In the genomic region with DNA sequence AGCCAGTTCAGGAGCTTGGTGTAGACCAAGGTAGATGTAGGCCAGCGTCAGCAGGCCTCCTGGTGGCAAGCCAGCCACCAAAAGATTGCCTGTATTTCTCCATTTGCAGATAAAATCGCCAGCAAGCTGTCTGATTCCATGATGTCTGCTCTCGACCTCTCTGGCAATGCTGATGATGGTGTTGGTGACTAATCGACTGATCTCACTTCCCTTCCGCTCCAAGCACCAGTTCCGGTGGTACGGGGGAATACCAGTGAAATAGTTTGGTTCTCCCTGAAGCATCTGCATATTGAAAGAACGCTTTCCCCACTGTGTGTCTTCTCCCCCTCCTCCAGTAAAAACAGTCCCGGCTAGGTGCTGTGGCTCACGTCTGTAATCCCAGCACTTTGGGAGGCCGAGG, we compare ENCODE assay signal across 23 cellular contexts.
"Had no signal": no experiment of that assay in that cellular context is flagged by ENCODE, and none has a peak within 500 bp of the region (broad histone marks: within the 10 kb centered on the region; RNA-seq: fewer than 3 reads in every experiment).

No MANE protein-coding gene starts in this region.

- H2AFZ ChIP-seq: hepatocyte, neural progenitor cell, parathyroid adenoma had no signal

- H3K9ac ChIP-seq: neural progenitor cell, parathyroid adenoma had no signal

- H3K79me2 ChIP-seq: hepatocyte, parathyroid adenoma had no signal

- H3K36me3 ChIP-seq: neural progenitor cell, prostate gland, uterus had no signal

- H3K4me1 ChIP-seq: foreskin keratinocyte, neural progenitor cell, parathyroid adenoma, prostate gland, right lobe of liver, suprapubic skin, thyroid gland, upper lobe of left lung, uterus had no signal

- H3K4me3 ChIP-seq: hepatocyte, neural progenitor cell, prostate gland, right lobe of liver, suprapubic skin, thyroid gland, upper lobe of left lung, uterus had no signal

- H3K27ac Mint-ChIP-seq: dendritic cell treated with granulocyte-macrophage colony-stimulating factor and Interleukin-4, amounts not matched to agents 40 ng/mL and 50 ng/mL, for 4 days; natural killer cell treated with Interleukin-12 subunit alpha and Interleukin-12 subunit beta and Interleukin-15 and Interleukin-18, amount 100 ng/mL, for 72 hours; neural progenitor cell; stimulated activated effector memory CD8-positive, alpha-beta T cell treated with anti-CD3 and anti-CD28 coated beads, Interleukin-12 subunit alpha, Interleukin-12 subunit beta, amount 100 ng/mL, for 72 hours had no signal

- H3K9me3 ChIP-seq: prostate gland, right lobe of liver, suprapubic skin, thyroid gland, upper lobe of left lung, uterus had no signal

- H3K4me3 Mint-ChIP-seq: dendritic cell treated with granulocyte-macrophage colony-stimulating factor and Interleukin-4, amounts not matched to agents 40 ng/mL and 50 ng/mL, for 4 days; natural killer cell treated with Interleukin-12 subunit alpha and Interleukin-12 subunit beta and Interleukin-15 and Interleukin-18, amount 100 ng/mL, for 72 hours; neural progenitor cell; stimulated activated effector memory CD8-positive, alpha-beta T cell treated with anti-CD3 and anti-CD28 coated beads, Interleukin-12 subunit alpha, Interleukin-12 subunit beta, amount 100 ng/mL, for 72 hours had no signal

- H3K4me2 ChIP-seq: hepatocyte, neural progenitor cell had no signal

- H3K27me3 ChIP-seq: foreskin keratinocyte, hepatocyte, neural progenitor cell, right lobe of liver, suprapubic skin, thyroid gland, upper lobe of left lung, uterus had no signal

- H3K27ac ChIP-seq: foreskin keratinocyte, hepatocyte, neural progenitor cell, parathyroid adenoma, prostate gland, right lobe of liver, suprapubic skin, thyroid gland, upper lobe of left lung, uterus had no signal

- H3K4me1 Mint-ChIP-seq: neural progenitor cell; stimulated activated effector memory CD8-positive, alpha-beta T cell treated with anti-CD3 and anti-CD28 coated beads, Interleukin-12 subunit alpha, Interleukin-12 subunit beta, amount 100 ng/mL, for 72 hours had no signal

- H3K9me3 Mint-ChIP-seq: dendritic cell treated with granulocyte-macrophage colony-stimulating factor and Interleukin-4, amounts not matched to agents 40 ng/mL and 50 ng/mL, for 4 days; natural killer cell treated with Interleukin-12 subunit alpha and Interleukin-12 subunit beta and Interleukin-15 and Interleukin-18, amount 100 ng/mL, for 72 hours; stimulated activated effector memory CD8-positive, alpha-beta T cell treated with anti-CD3 and anti-CD28 coated beads, Interleukin-12 subunit alpha, Interleukin-12 subunit beta, amount 100 ng/mL, for 72 hours had no signal

- DNase-seq: erythroblast; foreskin keratinocyte; head of caudate nucleus; left colon; left ventricle myocardium superior; mammary epithelial cell; occipital lobe; retina; right lobe of liver; stimulated activated CD4-positive, alpha-beta T cell treated with anti-CD3 and anti-CD28 coated beads, Interleukin-4, amount 100 ng/mL, for 1 hour; stimulated activated CD8-positive, alpha-beta memory T cell treated with anti-CD3 and anti-CD28 coated beads, Interleukin-4, amount 100 ng/mL, for 48 hours; stimulated activated naive CD8-positive, alpha-beta T cell treated with anti-CD3 and anti-CD28 coated beads, Interleukin-15, Interleukin-2, amounts not matched to agents 100 U/mL and 50 U/mL, for 24 hours; thyroid gland; upper lobe of left lung; uterus had no signal

- H3K27me3 Mint-ChIP-seq: dendritic cell treated with granulocyte-macrophage colony-stimulating factor and Interleukin-4, amounts not matched to agents 40 ng/mL and 50 ng/mL, for 4 days; natural killer cell treated with Interleukin-12 subunit alpha and Interleukin-12 subunit beta and Interleukin-15 and Interleukin-18, amount 100 ng/mL, for 72 hours had no signal
